Comparison of ENCODE assay signal across 9 cellular contexts in genomic region chr3:31735667-31736066, GRCh38.
"Had no signal": no experiment of that assay in that cellular context is flagged by ENCODE, and none has a peak within 500 bp of the region (broad histone marks: within the 10 kb centered on the region; RNA-seq: fewer than 3 reads in every experiment).

No MANE protein-coding gene starts in this region.

- DNase-seq: GOT3, H9, HCEC 1CT, KBM-7 had no signal

- H3K9ac ChIP-seq: KMS-11 had no signal

- FAIRE-seq: H54, HepG2 had no signal

- H3K27ac ChIP-seq: HL-60, KMS-11 had no signal

- H3K4me2 ChIP-seq: KMS-11 had no signal

- ATAC-seq: HepG2 had no signal

- H3K27me3 Mint-ChIP-seq: IgD-negative memory B cell had no signal

- H3K9me3 Mint-ChIP-seq: H9, IgD-negative memory B cell had no signal

- H3K4me3 Mint-ChIP-seq: H9, IgD-negative memory B cell had no signal
